In genomic region chr1:61618193-61618592, GRCh38 we compare ENCODE assay signal across 15 cellular contexts.
A peak's percentile ranks its signal among the peaks of the same experiment; 100 is the strongest.
DNase-seq lines count a peak whose midpoint lies in the region; ATAC-seq, FAIRE-seq and TF ChIP-seq lines count a peak whose summit lies in the region.
"Had no signal": no experiment of that assay in that cellular context is flagged by ENCODE, and none has a peak within 500 bp of the region (broad histone marks: within the 10 kb centered on the region; RNA-seq: fewer than 3 reads in every experiment).

No MANE protein-coding gene starts in this region.

- no TSS peak for BruUV-seq in mammary epithelial cell (replicated peaks; lab: Mats Ljungman, UMichigan)

- no peaks in the 10 kb centered on the region for H3K36me3 Mint-ChIP-seq in mesothelial cell of epicardium

- H3K9me2 ChIP-seq in Karpas-422 (replicated peaks; ENCODE audit: insufficient read depth, low read length): no peaks in the 10 kb centered on the region

- POLR2A ChIA-PET in A549 (lab: Yijun Ruan, JAX): no interaction called here

- intact Hi-C loops in mammary epithelial cell (cut with micrococcal nuclease): no loop called here

- CTCF ChIA-PET in A549 (lab: Yijun Ruan, JAX): no interaction called here
- CTCF ChIA-PET in mammary epithelial cell (lab: Charles Lee; ENCODE audit: low non-redundant PET): interaction anchor here (0.6 kb wide), 1 partner anchor 268 kb away, joined by 3 read pairs; no protein-coding TSS in a partner anchor

- H4K20me1 ChIP-seq in Karpas-422 (ENCODE audit: insufficient read depth, low read depth, low read length) (no peaks in the 10 kb centered on the region), mammary epithelial cell (ENCODE audit: insufficient read depth, low read length) (no peaks in the 10 kb centered on the region), osteoblast (ENCODE audit: insufficient read depth, low read length) (no peaks in the 10 kb centered on the region)

- no peak for TF ChIP-seq CTCF in A549 (IDR thresholded peaks at IDR 0.05)
- no peak for TF ChIP-seq CTCF in mammary epithelial cell (conservative IDR thresholded peaks at IDR 0.05 in 1 of 2, IDR thresholded peaks at IDR 0.05 in 1 of 2; ENCODE audit: extremely low read depth in 1 of 2, insufficient read depth in 1 of 2, low read depth in 1 of 2, low read length in 2 of 2)
- no peak for TF ChIP-seq CTCF in mesothelial cell of epicardium (IDR thresholded peaks at IDR 0.05; ENCODE audit: unreplicated experiment)
- no peak for TF ChIP-seq CTCF in osteoblast (IDR thresholded peaks at IDR 0.05; ENCODE audit: extremely low read depth, low read depth, low read length)

- no peak for DNase-seq in A549 (ENCODE audit: low read depth in 1 of 2, low spot score in 1 of 2)
- peak; percentile 21 for DNase-seq in Karpas-422
- DNase-seq in mammary epithelial cell: no peak
- DNase-seq in mesothelial cell of epicardium (ENCODE audit: low spot score in 2 of 2, unreplicated experiment in 2 of 2): no peak
- DNase-seq in osteoblast (ENCODE audit: insufficient read length, low spot score, missing footprints): no peak
- no peak for DNase-seq in NCI-H1694 treated with DMSO at 0.1 percent for 48 hours (lab: John Stamatoyannopoulos, UW)
- DNase-seq: C1 segment of cervical spinal cord; Calu3; CD4-positive, alpha-beta T cell; DMS 273 treated with DMSO at 0.1 percent for 48 hours; H7 had no signal

- WGBS in A549 (ENCODE audit: missing lambda C conversion rate): 69% methylated on average over 2 of the region's 2 CpGs
- 94% methylated on average over 2 of the region's 2 CpGs for WGBS in mammary epithelial cell (ENCODE audit: low coverage, missing lambda C conversion rate)

- TF ChIP-seq EP300 in A549 (IDR thresholded peaks at IDR 0.05): no peak

- H3K27me3 ChIP-seq in Karpas-422 (ENCODE audit: low read length) (no peaks in the 10 kb centered on the region), mammary epithelial cell (ENCODE audit: insufficient read depth, low read length) (no peaks in the 10 kb centered on the region), osteoblast (ENCODE audit: insufficient read depth, low read length) (no peaks in the 10 kb centered on the region)

- no peak for TF ChIP-seq POLR2A in A549 (IDR thresholded peaks at IDR 0.05; ENCODE audit: low read length)

- H3K9ac ChIP-seq in Karpas-422 (ENCODE audit: low read length) (no peak overlapping the region), mammary epithelial cell (ENCODE audit: insufficient read depth, low read length) (no peak overlapping the region)

- in situ Hi-C loops in mammary epithelial cell (cut with MboI; ENCODE audit: low sequenced_read_pairs in 2 of 2): no loop called here

- H3K4me2 ChIP-seq in A549: no peak overlapping the region
- H3K4me2 ChIP-seq in Karpas-422 (ENCODE audit: low read depth, low read length, poor library complexity, severe bottlenecking): no peak overlapping the region
- H3K4me2 ChIP-seq in mammary epithelial cell (ENCODE audit: insufficient read depth, low read depth, low read length): no peak overlapping the region
- H3K4me2 ChIP-seq in osteoblast (ENCODE audit: insufficient read depth, low read length): no peak overlapping the region

- H3K4me1 ChIP-seq in A549: no peaks in the 10 kb centered on the region
- H3K4me1 ChIP-seq in Karpas-422 (ENCODE audit: low read length): no peaks in the 10 kb centered on the region
- peaks cover 8% of the 10 kb centered on the region for H3K4me1 ChIP-seq in mammary epithelial cell (ENCODE audit: insufficient read depth, low read length)
- H3K4me1 ChIP-seq in osteoblast (ENCODE audit: insufficient read depth, low read length): no peaks in the 10 kb centered on the region

- no peak overlapping the region for H3K27ac ChIP-seq in A549
- H3K27ac ChIP-seq in Karpas-422 (ENCODE audit: low read length): no peak overlapping the region
- no peak overlapping the region for H3K27ac ChIP-seq in mammary epithelial cell (ENCODE audit: insufficient read depth, low read depth, low read length)
- no peak overlapping the region for H3K27ac ChIP-seq in osteoblast (ENCODE audit: low read depth, low read length)

- H2AFZ ChIP-seq in Karpas-422 (ENCODE audit: low read length): no peak overlapping the region
- H2AFZ ChIP-seq in mammary epithelial cell (ENCODE audit: low read depth, low read length): peak overlapping the region; percentile 85
- no peak overlapping the region for H2AFZ ChIP-seq in osteoblast (ENCODE audit: low read length)

- FAIRE-seq in A549 (lab: Jason Lieb, UNC): no peak
- FAIRE-seq: HTR-8/SVneo had no signal

- H3K36me3 ChIP-seq in Karpas-422 (ENCODE audit: insufficient read depth, low read length): no peaks in the 10 kb centered on the region
- no peaks in the 10 kb centered on the region for H3K36me3 ChIP-seq in mammary epithelial cell (ENCODE audit: insufficient read depth, low read length)
- H3K36me3 ChIP-seq in osteoblast (ENCODE audit: insufficient read depth, low read length): no peaks in the 10 kb centered on the region

- H3K9me3 ChIP-seq in A549: no peaks in the 10 kb centered on the region
- H3K9me3 ChIP-seq in Karpas-422 (ENCODE audit: low read length): no peaks in the 10 kb centered on the region
- no peaks in the 10 kb centered on the region for H3K9me3 ChIP-seq in mammary epithelial cell (replicated peaks; ENCODE audit: insufficient read depth, low read length)
- H3K9me3 ChIP-seq in osteoblast (ENCODE audit: low read depth, low read length): no peaks in the 10 kb centered on the region

- H3K79me2 ChIP-seq in Karpas-422 (ENCODE audit: low read length) (no peaks in the 10 kb centered on the region), mammary epithelial cell (ENCODE audit: insufficient read depth, low read length) (no peaks in the 10 kb centered on the region), osteoblast (ENCODE audit: insufficient read depth, low read length) (no peaks in the 10 kb centered on the region)

- TF ChIP-seq RAD21 in A549 (conservative IDR thresholded peaks at IDR 0.05 in 1 of 2, IDR thresholded peaks at IDR 0.05 in 1 of 2): no peak

- H3K4me3 ChIP-seq in A549 (no peak overlapping the region), Karpas-422 (ENCODE audit: low read length) (no peak overlapping the region), mammary epithelial cell (replicated peaks in 1 of 3; ENCODE audit: insufficient read depth in 1 of 3, low read depth in 2 of 3, low read length in 3 of 3) (no peak overlapping the region), osteoblast (ENCODE audit: insufficient read depth, low read length) (no peak overlapping the region)

- dilution Hi-C loops in mammary epithelial cell (cut with HindIII; ENCODE audit: low sequenced_read_pairs): no loop called here

- H3K27ac Mint-ChIP-seq in mesothelial cell of epicardium: peak overlapping the region; percentile 4
- H3K27ac Mint-ChIP-seq: B cell; CD4-positive, alpha-beta T cell had no signal

- H3K27me3 Mint-ChIP-seq in mesothelial cell of epicardium (ENCODE audit: low read depth): no peaks in the 10 kb centered on the region
- H3K27me3 Mint-ChIP-seq: CD4-positive, alpha-beta T cell had no signal

- no peak for ATAC-seq in A549
- no peak for ATAC-seq in GM18519 (IDR thresholded peaks at IDR 0.05; ENCODE audit: low FRiP score, unreplicated experiment)
- ATAC-seq in HG03045 (IDR thresholded peaks at IDR 0.05; ENCODE audit: unreplicated experiment): no peak

- no peaks in the 10 kb centered on the region for H3K9me3 Mint-ChIP-seq in mesothelial cell of epicardium
- H3K9me3 Mint-ChIP-seq: CD4-positive, alpha-beta T cell had no signal

- no peak overlapping the region for H3K4me3 Mint-ChIP-seq in mesothelial cell of epicardium
- H3K4me3 Mint-ChIP-seq: B cell; CD4-positive, alpha-beta T cell had no signal

- H3K4me1 Mint-ChIP-seq in mesothelial cell of epicardium: peaks cover 35% of the 10 kb centered on the region
- H3K4me1 Mint-ChIP-seq: B cell had no signal

TF ChIP-seq in A549, 52 proteins besides CTCF, POLR2A, EP300 and RAD21:
- TF ChIP-seq MAFK (IDR thresholded peaks at IDR 0.05; ENCODE audit: partially characterized antibody) (peak; percentile 65), USF2 (IDR thresholded peaks at IDR 0.05) (no peak), JUNB (IDR thresholded peaks at IDR 0.05) (no peak), EHF (CRISPR knock-in tag; IDR thresholded peaks at IDR 0.05) (no peak), NFE2L2 (conservative IDR thresholded peaks at IDR 0.05; ENCODE audit: low read length) (no peak), JUN (IDR thresholded peaks at IDR 0.05) (no peak)
